Comparison of ENCODE assay signal across 22 cellular contexts in the genomic region with DNA sequence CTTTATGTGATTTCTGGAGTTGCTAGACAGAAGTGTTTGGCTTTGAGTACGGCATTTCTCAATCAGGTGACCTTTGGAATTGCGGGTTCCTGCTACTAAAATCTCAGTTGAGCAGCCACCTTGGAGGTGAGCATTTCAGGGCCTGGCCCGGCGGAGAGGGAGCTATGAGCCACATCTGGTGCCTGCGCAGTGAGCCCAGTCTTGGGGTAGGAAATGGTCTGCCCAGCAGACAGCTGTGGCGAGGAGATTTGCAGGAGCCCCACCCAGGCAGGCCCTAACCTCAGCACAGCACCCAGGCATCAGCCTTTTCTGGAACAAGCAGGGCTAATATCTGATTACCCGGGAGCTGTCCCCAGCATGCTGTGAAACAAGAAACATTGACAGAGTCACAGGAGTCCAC.
"Had no signal": no experiment of that assay in that cellular context is flagged by ENCODE, and none has a peak within 500 bp of the region (broad histone marks: within the 10 kb centered on the region; RNA-seq: fewer than 3 reads in every experiment).

No MANE protein-coding gene starts in this region.

- H3K36me3 ChIP-seq: colonic mucosa, esophagus squamous epithelium, prostate gland, transverse colon had no signal

- DNase-seq: activated CD4-positive, alpha-beta T cell treated with anti-CD3 and anti-CD28 coated beads for 36 hours; activated CD8-positive, alpha-beta T cell treated with anti-CD3 and anti-CD28 coated beads for 36 hours; activated gamma-delta T cell; activated T-cell treated with anti-CD3 and anti-CD28 coated beads, Interleukin-2, amount 50 U/mL, for 4 hours; caudate nucleus; colonic mucosa; effector CD4-positive, alpha-beta T cell; esophagus squamous epithelium; glutamatergic neuron; natural killer cell; occipital lobe; stimulated activated CD4-positive, alpha-beta T cell treated with anti-CD3 and anti-CD28 coated beads, Interleukin-15, amount 100 ng/mL, for 24 hours; stimulated activated CD4-positive, alpha-beta T cell treated with anti-CD3 and anti-CD28 coated beads, Interleukin-4, amount 100 ng/mL, for 4 hours; stimulated activated CD8-positive, alpha-beta memory T cell treated with anti-CD3 and anti-CD28 coated beads, Interleukin-4, amount 100 ng/mL, for 48 hours; stimulated activated naive CD4-positive, alpha-beta T cell treated with Interleukin-2 at 50 U/mL for 16 hours; T-helper 17 cell; transverse colon; WERI-Rb-1 had no signal

- H3K9me3 ChIP-seq: colonic mucosa, esophagus squamous epithelium, prostate gland, transverse colon had no signal

- H3K4me1 Mint-ChIP-seq: activated CD4-positive, alpha-beta T cell treated with anti-CD3 and anti-CD28 coated beads for 36 hours; memory B cell; natural killer cell; T-helper 17 cell had no signal

- H3K4me1 ChIP-seq: colonic mucosa, esophagus squamous epithelium, prostate gland, transverse colon had no signal

- FAIRE-seq: endothelial cell of umbilical vein had no signal

- H3K27me3 Mint-ChIP-seq: activated CD4-positive, alpha-beta T cell treated with anti-CD3 and anti-CD28 coated beads for 36 hours; activated CD8-positive, alpha-beta T cell treated with anti-CD3 and anti-CD28 coated beads for 36 hours; memory B cell; T-helper 17 cell had no signal

- H3K27ac ChIP-seq: colonic mucosa, esophagus squamous epithelium, prostate gland, transverse colon, WERI-Rb-1 had no signal

- H3K27ac Mint-ChIP-seq: activated CD4-positive, alpha-beta T cell treated with anti-CD3 and anti-CD28 coated beads for 36 hours; activated CD8-positive, alpha-beta T cell treated with anti-CD3 and anti-CD28 coated beads for 36 hours; activated naive CD4-positive, alpha-beta T cell treated with anti-CD3 and anti-CD28 coated beads, Interleukin-2, amount 50 U/mL, for 72 hours; memory B cell; natural killer cell; T-helper 17 cell had no signal

- ATAC-seq: activated CD4-positive, alpha-beta T cell treated with anti-CD3 and anti-CD28 coated beads for 36 hours; activated CD8-positive, alpha-beta T cell treated with anti-CD3 and anti-CD28 coated beads for 36 hours; activated naive CD4-positive, alpha-beta T cell treated with anti-CD3 and anti-CD28 coated beads, Interleukin-2, amount 50 U/mL, for 72 hours; activated T-cell treated with anti-CD3 and anti-CD28 coated beads, Interleukin-2, amount 50 U/mL, for 4 hours; T-helper 17 cell had no signal

- H3K4me3 ChIP-seq: colonic mucosa, esophagus squamous epithelium, prostate gland, transverse colon had no signal

- H3K27me3 ChIP-seq: colonic mucosa, transverse colon had no signal

- H3K9me3 Mint-ChIP-seq: activated CD8-positive, alpha-beta T cell treated with anti-CD3 and anti-CD28 coated beads for 36 hours; activated naive CD4-positive, alpha-beta T cell treated with anti-CD3 and anti-CD28 coated beads, Interleukin-2, amount 50 U/mL, for 72 hours; activated T-cell treated with anti-CD3 and anti-CD28 coated beads, Interleukin-2, amount 50 U/mL, for 4 hours; memory B cell; natural killer cell had no signal

- H3K4me3 Mint-ChIP-seq: activated CD4-positive, alpha-beta T cell treated with anti-CD3 and anti-CD28 coated beads for 36 hours; activated CD8-positive, alpha-beta T cell treated with anti-CD3 and anti-CD28 coated beads for 36 hours; activated T-cell treated with anti-CD3 and anti-CD28 coated beads, Interleukin-2, amount 50 U/mL, for 4 hours; memory B cell; natural killer cell; T-helper 17 cell had no signal
